19 cellular contexts compared by ENCODE assay signal in genomic region chr16:8996891-8997290, GRCh38. TPM values are rescaled to one million over a fixed set of nuclear protein-coding genes. Genes with fewer than 3 reads are reported as not detected.
A peak's percentile ranks its signal among the peaks of the same experiment; 100 is the strongest.
DNase-seq lines count a peak whose midpoint lies in the region; ATAC-seq and TF ChIP-seq lines count a peak whose summit lies in the region.
"Had no signal": no experiment of that assay in that cellular context is flagged by ENCODE, and none has a peak within 500 bp of the region (broad histone marks: within the 10 kb centered on the region; RNA-seq: fewer than 3 reads in every experiment).

No MANE protein-coding gene starts in this region.

- H3K4me3 ChIP-seq in HCT116 (replicated peaks in 1 of 2; ENCODE audit: low read depth in 1 of 2, low read length in 2 of 2): no peak overlapping the region
- H3K4me3 ChIP-seq in SJCRH30: no peak overlapping the region
- H3K4me3 ChIP-seq: pancreas, sigmoid colon, tibial artery had no signal

- intact Hi-C loops in HCT116 (cut with micrococcal nuclease): no loop called here

- H3K4me1 ChIP-seq in HCT116 (ENCODE audit: control insufficient read depth in 1 of 2, insufficient read depth in 2 of 2, low read length in 2 of 2) (peaks cover 0 to 4% of the 10 kb centered on the region in 2 experiments; a peak in 3 of 4 replicates), SJCRH30 (no peaks in the 10 kb centered on the region)
- H3K4me1 ChIP-seq: foreskin keratinocyte, pancreas, sigmoid colon, tibial artery had no signal

- no peak overlapping the region for H3K4me2 ChIP-seq in HCT116 (ENCODE audit: low read length)

- ATAC-seq in HCT116: peak; percentile 51
- no peak for ATAC-seq in HG03521 (IDR thresholded peaks at IDR 0.05; ENCODE audit: unreplicated experiment)
- ATAC-seq in HG02798 (IDR thresholded peaks at IDR 0.05; ENCODE audit: poor library complexity, unreplicated experiment): no peak
- ATAC-seq: foreskin keratinocyte, left cardiac atrium, natural killer cell, pancreas had no signal

- no peak overlapping the region for H2AFZ ChIP-seq in HCT116 (ENCODE audit: low read depth, low read length, poor library complexity, severe bottlenecking)

- TF ChIP-seq CTCF in HCT116 (IDR thresholded peaks at IDR 0.05 in 2 of 3, conservative IDR thresholded peaks at IDR 0.05 in 1 of 3; ENCODE audit: borderline replicate concordance in 1 of 3, insufficient read depth in 1 of 3, low read depth in 2 of 3, low read length in 2 of 3) (no peak), glutamatergic neuron (IDR thresholded peaks at IDR 0.05; ENCODE audit: partially characterized antibody, unreplicated experiment) (no peak)

- no peak overlapping the region for H3K9ac ChIP-seq in HCT116 (ENCODE audit: low read length)

- no peaks in the 10 kb centered on the region for H4K20me1 ChIP-seq in HCT116 (ENCODE audit: insufficient read depth)

- no TSS peak for BruUV-seq in HCT116 (replicated peaks; lab: Mats Ljungman, UMichigan)

- no peak overlapping the region for H3K27ac ChIP-seq in HCT116 (ENCODE audit: low read depth, low read length)
- H3K27ac ChIP-seq in SJCRH30: no peak overlapping the region
- H3K27ac ChIP-seq: foreskin keratinocyte, pancreas, sigmoid colon, tibial artery had no signal

- POLR2A ChIA-PET in HCT116 (lab: Charles Lee): no interaction called here

- H3K9me2 ChIP-seq in HCT116 (ENCODE audit: insufficient read depth): no peaks in the 10 kb centered on the region

- H3K27ac Mint-ChIP-seq in glutamatergic neuron (ENCODE audit: unreplicated experiment): no peak overlapping the region
- H3K27ac Mint-ChIP-seq: activated CD4-positive, alpha-beta T cell treated with anti-CD3 and anti-CD28 coated beads, Interleukin-2, amount 10 ng/mL, durations not matched to agents 24 days and 14 days; natural killer cell had no signal

- no peak for TF ChIP-seq POLR2A in HCT116 (IDR thresholded peaks at IDR 0.05; ENCODE audit: borderline replicate concordance, extremely low read depth, insufficient read depth, insufficient read length)

- RAD21 ChIA-PET in HCT116 (lab: Charles Lee; ENCODE audit: low non-redundant PET in 1 of 2, low total read pairs in 2 of 2, uncharacterized antibody in 2 of 2, unreplicated experiment in 2 of 2): no interaction called here

- H3K4me1 Mint-ChIP-seq in glutamatergic neuron (ENCODE audit: low read depth, unreplicated experiment): no peaks in the 10 kb centered on the region
- H3K4me1 Mint-ChIP-seq: natural killer cell had no signal

- no peaks in the 10 kb centered on the region for H3K36me3 Mint-ChIP-seq in glutamatergic neuron (ENCODE audit: unreplicated experiment)
- H3K36me3 Mint-ChIP-seq: natural killer cell had no signal

- H3K9me3 ChIP-seq in HCT116 (ENCODE audit: control insufficient read depth in 1 of 2, insufficient read depth in 1 of 2, low read depth in 1 of 2, low read length in 2 of 2): no peaks in the 10 kb centered on the region
- H3K9me3 ChIP-seq in SJCRH30 (replicated peaks): no peaks in the 10 kb centered on the region
- H3K9me3 ChIP-seq: pancreas, sigmoid colon, tibial artery had no signal

- TF ChIP-seq RAD21 in HCT116 (IDR thresholded peaks at IDR 0.05; ENCODE audit: low read depth): no peak

- no peaks in the 10 kb centered on the region for H3K9me3 Mint-ChIP-seq in glutamatergic neuron (ENCODE audit: unreplicated experiment)
- H3K9me3 Mint-ChIP-seq: activated CD4-positive, alpha-beta T cell treated with anti-CD3 and anti-CD28 coated beads, Interleukin-2, amount 10 ng/mL, durations not matched to agents 24 days and 14 days; natural killer cell had no signal

- CTCF ChIA-PET in HCT116 (lab: Charles Lee): interaction anchor here (1.2 to 2.2 kb wide), 3 partner anchors 11 to 142 kb away, joined by 3 to 11 read pairs (median 4); no protein-coding TSS in a partner anchor

- peaks cover 3% of the 10 kb centered on the region for H3K27me3 Mint-ChIP-seq in glutamatergic neuron (ENCODE audit: unreplicated experiment)

- no peaks in the 10 kb centered on the region for H3K79me2 ChIP-seq in HCT116 (ENCODE audit: insufficient read depth, low read length)

- H3K4me3 Mint-ChIP-seq in glutamatergic neuron (ENCODE audit: unreplicated experiment): no peak overlapping the region
- H3K4me3 Mint-ChIP-seq: activated CD4-positive, alpha-beta T cell treated with anti-CD3 and anti-CD28 coated beads, Interleukin-2, amount 10 ng/mL, durations not matched to agents 24 days and 14 days; natural killer cell had no signal

- H3K36me3 ChIP-seq in HCT116 (ENCODE audit: control insufficient read depth in 1 of 2, insufficient read depth in 2 of 2, low read length in 2 of 2): no peaks in the 10 kb centered on the region
- no peaks in the 10 kb centered on the region for H3K36me3 ChIP-seq in SJCRH30
- H3K36me3 ChIP-seq: pancreas, sigmoid colon, tibial artery had no signal

- DNase-seq in D341Med (ENCODE audit: low spot score) (peak; percentile 36), HCT116 (ENCODE audit: low read depth, low spot score) (peak; percentile 22), SJCRH30 (peak; percentile 23 to 51), glutamatergic neuron (peak; percentile 22)
- no peak for DNase-seq in stimulated activated CD4-positive, alpha-beta T cell treated with anti-CD3 and anti-CD28 coated beads, Interleukin-15, amount 100 ng/mL, for 24 hours
- DNase-seq: activated CD4-positive, alpha-beta T cell treated with anti-CD3 and anti-CD28 coated beads, Interleukin-2, amount 10 ng/mL, durations not matched to agents 24 days and 14 days; activated CD8-positive, alpha-beta memory T cell treated with anti-CD3 and anti-CD28 coated beads, Interleukin-2, amount 50 U/mL, for 4 hours; foreskin keratinocyte; KBM-7; left cardiac atrium; natural killer cell; NCI-H1092; pancreas; sigmoid colon; stimulated activated naive CD4-positive, alpha-beta T cell; SW 1271; tibial artery had no signal

- H3K27me3 ChIP-seq in HCT116 (ENCODE audit: insufficient read depth, low read length) (no peaks in the 10 kb centered on the region), SJCRH30 (no peaks in the 10 kb centered on the region)
- H3K27me3 ChIP-seq: foreskin keratinocyte, pancreas, sigmoid colon, tibial artery had no signal

TF ChIP-seq in HCT116, 20 proteins besides CTCF, POLR2A, EP300 and RAD21 (continues in another document):
- TF ChIP-seq REST (IDR thresholded peaks at IDR 0.05; ENCODE audit: low read depth) (no peak), ELF1 (IDR thresholded peaks at IDR 0.05; ENCODE audit: borderline replicate concordance, low read depth) (no peak), ZFX (IDR thresholded peaks at IDR 0.05) (no peak), SRF (IDR thresholded peaks at IDR 0.05; ENCODE audit: low read depth) (no peak), ZNF274 (IDR thresholded peaks at IDR 0.05; ENCODE audit: low read depth, low read length) (no peak), ZBTB33 (IDR thresholded peaks at IDR 0.05; ENCODE audit: extremely low read depth, insufficient replicate concordance, low read length) (no peak), TCF7L2 (IDR thresholded peaks at IDR 0.05; ENCODE audit: borderline replicate concordance, extremely low read depth, insufficient read depth, insufficient read length) (no peak), CBX3 (IDR thresholded peaks at IDR 0.05; ENCODE audit: low read depth) (no peak), SP1 (IDR thresholded peaks at IDR 0.05; ENCODE audit: low read depth) (no peak), CEBPB (IDR thresholded peaks at IDR 0.05; ENCODE audit: low read depth) (no peak), ATF3 (IDR thresholded peaks at IDR 0.05) (no peak), POLR2AphosphoS5 (IDR thresholded peaks at IDR 0.05; ENCODE audit: low read depth, low read length) (no peak)

RNA-seq across cellular contexts. Expression of gene USP7, which starts 33.2 kb away (rescaled TPM):
- total RNA-seq in HCT116 (2021; ENCODE audit: unreplicated experiment): 154 TPM
- polyA plus RNA-seq in HCT116 (2012): 76.4 and 77.8 TPM in 2 replicates
- total RNA-seq in SJCRH30 (2014; rRNA removed; shearing (Covaris generic)): 83.7 and 91.7 TPM in 2 replicates
- total RNA-seq in glutamatergic neuron (ENCODE audit: unreplicated experiment): 167 TPM
